Comparison of ENCODE assay signal across 9 cellular contexts in genomic region chr6:115891111-115891669, GRCh38.
DNase-seq lines count a peak whose midpoint lies in the region; ATAC-seq and TF ChIP-seq lines count a peak whose summit lies in the region.
"Had no signal": no experiment of that assay in that cellular context is flagged by ENCODE, and none has a peak within 500 bp of the region (broad histone marks: within the 10 kb centered on the region; RNA-seq: fewer than 3 reads in every experiment).

No MANE protein-coding gene starts in this region.

- no peaks in the 10 kb centered on the region for H3K9me3 ChIP-seq in osteoblast (ENCODE audit: low read depth, low read length)

- TF ChIP-seq CTCF in osteoblast (IDR thresholded peaks at IDR 0.05; ENCODE audit: extremely low read depth, low read depth, low read length) (no peak), lower leg skin (IDR thresholded peaks at IDR 0.05) (no peak)

- no peaks in the 10 kb centered on the region for H3K79me2 ChIP-seq in osteoblast (ENCODE audit: insufficient read depth, low read length)

- H3K4me2 ChIP-seq in osteoblast (ENCODE audit: insufficient read depth, low read length), result no peak overlapping the region

- no peak overlapping the region for H3K27ac ChIP-seq in osteoblast (ENCODE audit: low read depth, low read length)

- ATAC-seq in HG02759 (IDR thresholded peaks at IDR 0.05; ENCODE audit: unreplicated experiment), result peak; percentile 98

- H3K4me3 ChIP-seq in osteoblast (ENCODE audit: insufficient read depth, low read length), result no peak overlapping the region
- H3K4me3 ChIP-seq in lower leg skin (ENCODE audit: low read depth, poor library complexity, severe bottlenecking), result no peak overlapping the region

- H4K20me1 ChIP-seq in osteoblast (ENCODE audit: insufficient read depth, low read length), result no peaks in the 10 kb centered on the region

- no peak overlapping the region for H2AFZ ChIP-seq in osteoblast (ENCODE audit: low read length)

- no peak for TF ChIP-seq POLR2A in lower leg skin (IDR thresholded peaks at IDR 0.05)

- H3K27me3 ChIP-seq in osteoblast (ENCODE audit: insufficient read depth, low read length), result no peaks in the 10 kb centered on the region

- intact Hi-C loops in lower leg skin (cut with DNase I; ENCODE audit: low total_unique reads), result no loop called here

- H3K4me1 ChIP-seq in osteoblast (ENCODE audit: insufficient read depth, low read length), result no peaks in the 10 kb centered on the region

- peak; percentile 12 for DNase-seq in NOMO-1 treated with DMSO at 0.1 percent for 48 hours (lab: John Stamatoyannopoulos, UW; ENCODE audit: unreplicated experiment)
- no peak for DNase-seq in NOMO-1 treated with dmso at 0.1 percent for 144 hours (lab: John Stamatoyannopoulos, UW; ENCODE audit: unreplicated experiment)
- peak; percentile 55 for DNase-seq in OCI-M1 (lab: John Stamatoyannopoulos, UW)
- peak; percentile 88 for DNase-seq in osteoblast (ENCODE audit: insufficient read length, low spot score, missing footprints)
- DNase-seq in NCI-H526 treated with DMSO at 0.1 percent for 48 hours (lab: John Stamatoyannopoulos, UW), result no peak
- DNase-seq in NCI-H2029 treated with DMSO at 0.1 percent for 48 hours (lab: John Stamatoyannopoulos, UW), result no peak
- no peak for DNase-seq in lower leg skin (ENCODE audit: low spot score in 2 of 2)
- DNase-seq: effector memory CD4-positive, alpha-beta T cell had no signal

- H3K36me3 ChIP-seq in osteoblast (ENCODE audit: insufficient read depth, low read length), result no peaks in the 10 kb centered on the region

Comparison
In these comparisons a context has a peak if more than half of its experiments do, and no peak if none do; other contexts are left out.
1. DNase-seq: peak in NOMO-1 treated with DMSO at 0.1 percent for 48 hours (single experiment), OCI-M1 (single experiment) and osteoblast (single experiment); none in NOMO-1 treated with dmso at 0.1 percent for 144 hours (single experiment), NCI-H526 treated with DMSO at 0.1 percent for 48 hours (single experiment), NCI-H2029 treated with DMSO at 0.1 percent for 48 hours (single experiment) and lower leg skin (0 of 2).